In the genomic region with DNA sequence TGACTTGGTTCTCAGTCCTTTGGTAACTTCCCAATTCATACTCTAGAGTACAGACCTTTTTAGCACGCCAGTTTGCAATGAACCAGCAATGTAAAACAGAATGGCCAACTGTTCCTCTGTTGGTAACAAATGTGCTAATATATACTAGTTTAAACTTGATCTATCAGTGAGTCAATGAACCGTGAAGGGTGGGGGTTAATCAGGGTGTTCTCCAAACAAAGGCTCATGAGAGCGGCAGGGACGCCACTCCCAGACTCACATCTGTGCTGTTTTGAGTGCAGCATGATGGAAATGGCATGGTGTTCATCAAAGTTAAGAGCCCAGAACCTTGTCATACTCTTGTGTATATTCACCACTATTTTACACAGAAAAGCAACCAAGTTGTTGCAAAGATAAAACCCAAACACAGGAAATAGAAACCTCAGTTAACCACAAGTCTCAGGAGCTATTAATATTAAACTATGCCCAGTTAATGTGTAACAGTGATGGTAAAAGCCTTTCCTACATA, we compare ENCODE assay signal across 8 cellular contexts.
DNase-seq lines count a peak whose midpoint lies in the region; ATAC-seq and TF ChIP-seq lines count a peak whose summit lies in the region.

No MANE protein-coding gene starts in this region.

- H3K27ac ChIP-seq in foreskin keratinocyte (no peak overlapping the region), heart left ventricle (no peak overlapping the region), testis (no peak overlapping the region)

- TF ChIP-seq CTCF in foreskin keratinocyte (conservative IDR thresholded peaks at IDR 0.05), result no peak
- TF ChIP-seq CTCF in heart left ventricle (IDR thresholded peaks at IDR 0.05), result no peak
- no peak for TF ChIP-seq CTCF in testis (IDR thresholded peaks at IDR 0.05)
- no peak for TF ChIP-seq CTCF in Caco-2 (IDR thresholded peaks at IDR 0.05; ENCODE audit: insufficient read depth in 1 of 2, low read depth in 1 of 2, low read length in 1 of 2, severe bottlenecking in 1 of 2, unreplicated experiment in 1 of 2)

- TF ChIP-seq POLR2A in heart left ventricle (IDR thresholded peaks at IDR 0.05) (no peak), testis (IDR thresholded peaks at IDR 0.05) (no peak)

- no TSS peak for BruUV-seq in Caco-2 (replicated peaks; lab: Mats Ljungman, UMichigan)

- no peaks in the 10 kb centered on the region for H3K9me3 ChIP-seq in heart left ventricle
- no peaks in the 10 kb centered on the region for H3K9me3 ChIP-seq in testis
- H3K9me3 ChIP-seq in Caco-2, result no peaks in the 10 kb centered on the region

- CTCF ChIA-PET in Caco-2 (lab: Charles Lee), result no interaction called here

- no peaks in the 10 kb centered on the region for H3K9me3 Mint-ChIP-seq in activated CD4-positive, alpha-beta T cell treated with anti-CD3 and anti-CD28 coated beads, Interleukin-2, amount 10 ng/mL, durations not matched to agents 24 days and 14 days
- no peaks in the 10 kb centered on the region for H3K9me3 Mint-ChIP-seq in Caco-2 (ENCODE audit: unreplicated experiment)

- ATAC-seq in HG02885 (IDR thresholded peaks at IDR 0.05; ENCODE audit: poor library complexity, unreplicated experiment) (peak; percentile 88), foreskin keratinocyte (peak; percentile 99), heart left ventricle (no peak)

- intact Hi-C loops in activated CD4-positive, alpha-beta T cell treated with anti-CD3 and anti-CD28 coated beads, Interleukin-2, amount 10 ng/mL, durations not matched to agents 24 days and 14 days (cut with micrococcal nuclease), result no loop called here
- intact Hi-C loops in heart left ventricle (cut with DNase I) (loop anchor here in 1 of 10 donors (10.0 kb wide), 1 partner anchor 108 kb away; no protein-coding TSS in a partner anchor), testis (cut with DNase I; ENCODE audit: low total_unique reads) (no loop called here), Caco-2 (cut with micrococcal nuclease; ENCODE audit: unreplicated experiment) (no loop called here)

- peaks cover 8% of the 10 kb centered on the region for H3K4me1 Mint-ChIP-seq in activated CD4-positive, alpha-beta T cell treated with anti-CD3 and anti-CD28 coated beads, Interleukin-2, amount 10 ng/mL, durations not matched to agents 24 days and 14 days
- no peaks in the 10 kb centered on the region for H3K4me1 Mint-ChIP-seq in Caco-2 (ENCODE audit: low read depth, unreplicated experiment)

- H3K36me3 Mint-ChIP-seq in activated CD4-positive, alpha-beta T cell treated with anti-CD3 and anti-CD28 coated beads, Interleukin-2, amount 10 ng/mL, durations not matched to agents 24 days and 14 days (ENCODE audit: low read depth), result no peaks in the 10 kb centered on the region
- no peaks in the 10 kb centered on the region for H3K36me3 Mint-ChIP-seq in Caco-2 (ENCODE audit: insufficient read depth, unreplicated experiment)

- H3K4me3 ChIP-seq in heart left ventricle (no peak overlapping the region), testis (no peak overlapping the region), Caco-2 (ENCODE audit: low read depth, low read length) (no peak overlapping the region)

- POLR2A ChIA-PET in Caco-2 (lab: Charles Lee), result no interaction called here

- peaks cover 11% of the 10 kb centered on the region for H3K4me1 ChIP-seq in foreskin keratinocyte
- H3K4me1 ChIP-seq in heart left ventricle, result no peaks in the 10 kb centered on the region
- H3K4me1 ChIP-seq in testis, result no peaks in the 10 kb centered on the region
- H3K4me1 ChIP-seq in Caco-2, result no peaks in the 10 kb centered on the region

- DNase-seq in activated CD4-positive, alpha-beta T cell treated with anti-CD3 and anti-CD28 coated beads, Interleukin-2, amount 10 ng/mL, durations not matched to agents 24 days and 14 days, result peak; percentile 61
- no peak for DNase-seq in activated CD4-positive, alpha-beta T cell treated with anti-CD3 and anti-CD28 coated beads, Interleukin-2, amount 50 U/mL, for 4 hours
- DNase-seq in NCI-H2171 (lab: John Stamatoyannopoulos, UW) (peak; percentile 95), foreskin keratinocyte (peak; percentile 48 to 71), heart left ventricle (no peak), testis (no peak), Caco-2 (no peak)

- WGBS in heart left ventricle, 4 donors, result 37 to 48% (median 41%) methylated on average over 4 of the region's 4 CpGs
- WGBS in testis, 2 donors, result 51 to 64% methylated on average over 4 of the region's 4 CpGs

- H3K4me3 Mint-ChIP-seq in activated CD4-positive, alpha-beta T cell treated with anti-CD3 and anti-CD28 coated beads, Interleukin-2, amount 10 ng/mL, durations not matched to agents 24 days and 14 days, result no peak overlapping the region
- H3K4me3 Mint-ChIP-seq in Caco-2 (ENCODE audit: unreplicated experiment), result no peak overlapping the region

- H3K27me3 Mint-ChIP-seq in activated CD4-positive, alpha-beta T cell treated with anti-CD3 and anti-CD28 coated beads, Interleukin-2, amount 10 ng/mL, durations not matched to agents 24 days and 14 days, result peaks cover 28% of the 10 kb centered on the region
- peaks cover 3% of the 10 kb centered on the region for H3K27me3 Mint-ChIP-seq in Caco-2 (ENCODE audit: insufficient read depth, unreplicated experiment)

- peak overlapping the region; percentile 8 for H3K27ac Mint-ChIP-seq in activated CD4-positive, alpha-beta T cell treated with anti-CD3 and anti-CD28 coated beads, Interleukin-2, amount 10 ng/mL, durations not matched to agents 24 days and 14 days
- H3K27ac Mint-ChIP-seq in Caco-2 (ENCODE audit: unreplicated experiment), result no peak overlapping the region

- H3K36me3 ChIP-seq in heart left ventricle (no peaks in the 10 kb centered on the region), testis (ENCODE audit: low read depth, missing control alignments) (no peaks in the 10 kb centered on the region), Caco-2 (ENCODE audit: control insufficient read depth, insufficient read depth, low read length) (no peaks in the 10 kb centered on the region)

- H3K27me3 ChIP-seq in foreskin keratinocyte (peaks cover 3% of the 10 kb centered on the region), heart left ventricle (peaks cover 0 to 40% (median 0%) of the 10 kb centered on the region in 9 donors), testis (no peaks in the 10 kb centered on the region), Caco-2 (replicated peaks; ENCODE audit: control insufficient read depth, insufficient read depth, low read length) (no peaks in the 10 kb centered on the region; the same call in 1 of the 2 replicates)

Comparison
In these comparisons a context has a peak if more than half of its experiments do, and no peak if none do; other contexts are left out.
1. DNase-seq: peak in activated CD4-positive, alpha-beta T cell treated with anti-CD3 and anti-CD28 coated beads, Interleukin-2, amount 10 ng/mL, durations not matched to agents 24 days and 14 days (single experiment), NCI-H2171 (single experiment) and foreskin keratinocyte (2 of 2); none in activated CD4-positive, alpha-beta T cell treated with anti-CD3 and anti-CD28 coated beads, Interleukin-2, amount 50 U/mL, for 4 hours (0 of 2), heart left ventricle (0 of 5), testis (single experiment) and Caco-2 (0 of 2).
2. ATAC-seq: peak in HG02885 (single experiment) and foreskin keratinocyte (single experiment); none in heart left ventricle (0 of 4).